Comparison of ENCODE assay signal across 1 cellular context in genomic region chr7:119228482-119228881, GRCh38.
TF ChIP-seq lines count a peak whose summit lies in the region.

No MANE protein-coding gene starts in this region.

TF ChIP-seq in WTC11, 78 proteins besides CTCF, POLR2A, EP300 and RAD21 (continued from another document):
- TF ChIP-seq USF1 (CRISPR knock-in tag; IDR thresholded peaks at IDR 0.05) (no peak), GTF2I (CRISPR knock-in tag; conservative IDR thresholded peaks at IDR 0.05) (no peak), JAZF1 (CRISPR knock-in tag; IDR thresholded peaks at IDR 0.05) (no peak), NR1H2 (CRISPR knock-in tag; IDR thresholded peaks at IDR 0.05) (no peak), TCF7 (CRISPR knock-in tag; IDR thresholded peaks at IDR 0.05; ENCODE audit: low read depth) (no peak), NFYB (CRISPR knock-in tag; conservative IDR thresholded peaks at IDR 0.05; ENCODE audit: low read depth) (no peak), FOXJ3 (CRISPR knock-in tag; IDR thresholded peaks at IDR 0.05; ENCODE audit: borderline replicate concordance) (no peak)
TF ChIP-seq in WTC11: peak in this region for 0.
